In genomic region chr12:76020731-76021672, GRCh38 we compare ENCODE assay signal across 1 cellular context.
TF ChIP-seq lines count a peak whose summit lies in the region.

No MANE protein-coding gene starts in this region.

TF ChIP-seq in WTC11, 78 proteins besides CTCF, POLR2A, EP300 and RAD21 (continued from another document):
- TF ChIP-seq HMGXB4 (CRISPR knock-in tag; IDR thresholded peaks at IDR 0.05) (no peak), ATF3 (CRISPR knock-in tag; conservative IDR thresholded peaks at IDR 0.05) (no peak), IRF1 (CRISPR knock-in tag; IDR thresholded peaks at IDR 0.05) (no peak), ERG (CRISPR knock-in tag; IDR thresholded peaks at IDR 0.05) (no peak), MYBL2 (CRISPR knock-in tag; IDR thresholded peaks at IDR 0.05) (no peak), CDX4 (CRISPR knock-in tag; IDR thresholded peaks at IDR 0.05; ENCODE audit: borderline replicate concordance) (no peak), ATF2 (CRISPR knock-in tag; IDR thresholded peaks at IDR 0.05; ENCODE audit: borderline replicate concordance, low read depth) (no peak), CREB1 (CRISPR knock-in tag; IDR thresholded peaks at IDR 0.05) (no peak), PREB (CRISPR knock-in tag; IDR thresholded peaks at IDR 0.05; ENCODE audit: borderline replicate concordance) (no peak), ZNF396 (CRISPR knock-in tag; IDR thresholded peaks at IDR 0.05; ENCODE audit: borderline replicate concordance) (no peak), RELA (CRISPR knock-in tag; IDR thresholded peaks at IDR 0.05; ENCODE audit: borderline replicate concordance) (no peak), TEAD1 (CRISPR knock-in tag; IDR thresholded peaks at IDR 0.05) (no peak), ZNF425 (CRISPR knock-in tag; conservative IDR thresholded peaks at IDR 0.05) (no peak), ZNF423 (CRISPR knock-in tag; IDR thresholded peaks at IDR 0.05) (no peak), SMAD3 (CRISPR knock-in tag; IDR thresholded peaks at IDR 0.05; ENCODE audit: borderline replicate concordance) (no peak)
